ENCODE assay signal across 23 cellular contexts in the genomic region with DNA sequence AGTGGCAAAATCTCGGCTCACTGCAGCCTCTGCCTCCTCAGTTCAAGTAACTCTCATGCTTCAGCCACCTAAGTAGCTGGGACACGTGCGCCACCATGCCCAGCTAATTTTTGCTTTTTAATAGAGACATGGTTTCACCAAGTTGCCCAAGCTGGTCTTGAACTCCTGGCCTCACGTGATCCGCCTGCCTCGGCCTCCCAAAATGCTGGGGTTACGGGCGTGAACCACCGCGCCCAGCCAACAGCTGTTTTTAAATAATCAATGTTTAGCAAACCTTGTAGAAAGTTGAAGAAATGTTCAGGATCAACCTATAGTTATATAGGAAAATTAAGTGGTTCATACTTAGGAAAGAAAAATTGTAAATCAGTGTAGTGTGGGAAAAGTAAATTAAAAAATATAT.
"Had no signal": no experiment of that assay in that cellular context is flagged by ENCODE, and none has a peak within 500 bp of the region (broad histone marks: within the 10 kb centered on the region; RNA-seq: fewer than 3 reads in every experiment).

No MANE protein-coding gene starts in this region.

- H3K9me3 Mint-ChIP-seq: dendritic cell treated with granulocyte-macrophage colony-stimulating factor and Interleukin-4, amounts not matched to agents 40 ng/mL and 50 ng/mL, for 4 days; effector memory CD8-positive, alpha-beta T cell; endodermal cell had no signal

- H3K36me3 ChIP-seq: colonic mucosa, esophagus muscularis mucosa, esophagus squamous epithelium, gastrocnemius medialis, gastroesophageal sphincter had no signal

- H3K9me3 ChIP-seq: colonic mucosa, esophagus muscularis mucosa, esophagus squamous epithelium, gastrocnemius medialis, gastroesophageal sphincter had no signal

- ATAC-seq: effector memory CD8-positive, alpha-beta T cell; esophagus mucosa; foreskin keratinocyte; gastrocnemius medialis; gastroesophageal sphincter had no signal

- H3K27ac Mint-ChIP-seq: dendritic cell treated with granulocyte-macrophage colony-stimulating factor and Interleukin-4, amounts not matched to agents 40 ng/mL and 50 ng/mL, for 4 days; effector memory CD8-positive, alpha-beta T cell; endodermal cell had no signal

- H3K4me3 ChIP-seq: colonic mucosa, coronary artery, dorsolateral prefrontal cortex, esophagus muscularis mucosa, esophagus squamous epithelium, gastrocnemius medialis, gastroesophageal sphincter had no signal

- H3K4me3 Mint-ChIP-seq: dendritic cell treated with granulocyte-macrophage colony-stimulating factor and Interleukin-4, amounts not matched to agents 40 ng/mL and 50 ng/mL, for 4 days; effector memory CD8-positive, alpha-beta T cell; endodermal cell had no signal

- H3K27me3 Mint-ChIP-seq: effector memory CD8-positive, alpha-beta T cell had no signal

- H3K27ac ChIP-seq: colonic mucosa, coronary artery, dorsolateral prefrontal cortex, epithelial cell of prostate, esophagus muscularis mucosa, esophagus squamous epithelium, foreskin keratinocyte, gastrocnemius medialis, gastroesophageal sphincter had no signal

- H3K27me3 ChIP-seq: colonic mucosa, dorsolateral prefrontal cortex, esophagus muscularis mucosa, esophagus squamous epithelium, foreskin keratinocyte, gastrocnemius medialis, gastroesophageal sphincter had no signal

- DNase-seq: colonic mucosa; cortex of kidney; dermis blood vessel endothelial cell; effector CD4-positive, alpha-beta T cell; effector CD8-positive, alpha-beta T cell; effector memory CD4-positive, alpha-beta T cell; effector memory CD8-positive, alpha-beta T cell; endodermal cell; erythroblast; esophagus squamous epithelium; foreskin fibroblast; foreskin keratinocyte; foreskin melanocyte; gastrocnemius medialis; glutamatergic neuron; head of caudate nucleus had no signal
